Comparison of ENCODE assay signal across 8 cellular contexts in genomic region chr6:53543341-53544010, GRCh38. TPM values are rescaled to one million over a fixed set of nuclear protein-coding genes. Genes with fewer than 3 reads are reported as not detected.
DNase-seq lines count a peak whose midpoint lies in the region; ATAC-seq, FAIRE-seq and TF ChIP-seq lines count a peak whose summit lies in the region.

No MANE protein-coding gene starts in this region.

- H3K27ac ChIP-seq in SJSA1 (no peak overlapping the region), gastrocnemius medialis (peak overlapping the region; percentile 92 to 98 (median 96))

- peaks cover 6% of the 10 kb centered on the region for H3K27me3 ChIP-seq in H7 (ENCODE audit: control insufficient read depth, insufficient read depth, low read length)
- H3K27me3 ChIP-seq in SJSA1 (replicated peaks) = no peaks in the 10 kb centered on the region
- no peaks in the 10 kb centered on the region for H3K27me3 ChIP-seq in gastrocnemius medialis

- intact Hi-C loops in gastrocnemius medialis (cut with DNase I; ENCODE audit: low total_unique reads) = loop anchor here (1.0 to 2.0 kb wide), 4 partner anchors 51 to 183 kb away; no protein-coding TSS in a partner anchor
- intact Hi-C loops in left colon (cut with DNase I, micrococcal nuclease) = loop anchor here in 1 of 2 donors (2.0 kb wide), 1 partner anchor 107 kb away; no protein-coding TSS in a partner anchor

- no peak for TF ChIP-seq CTCF in fibroblast of mammary gland (conservative IDR thresholded peaks at IDR 0.05; ENCODE audit: control insufficient read depth, insufficient read depth, low read depth, low read length)
- no peak for TF ChIP-seq CTCF in gastrocnemius medialis (IDR thresholded peaks at IDR 0.05 in 4 of 5, conservative IDR thresholded peaks at IDR 0.05 in 1 of 5)

- no peak for TF ChIP-seq POLR2A in gastrocnemius medialis (IDR thresholded peaks at IDR 0.05)

- no peak for ATAC-seq in gastrocnemius medialis
- ATAC-seq in GM19324 (IDR thresholded peaks at IDR 0.05; ENCODE audit: low FRiP score, unreplicated experiment) = no peak
- ATAC-seq in HG03039 (IDR thresholded peaks at IDR 0.05; ENCODE audit: unreplicated experiment) = no peak
- no peak for ATAC-seq in left colon

- no peaks in the 10 kb centered on the region; the same call in 1 of the 2 replicates for H3K36me3 ChIP-seq in H7 (replicated peaks; ENCODE audit: control insufficient read depth, insufficient read depth, low read length)
- H3K36me3 ChIP-seq in SJSA1 = peaks cover 18% of the 10 kb centered on the region
- no peaks in the 10 kb centered on the region for H3K36me3 ChIP-seq in gastrocnemius medialis

- H3K4me1 ChIP-seq in SJSA1 (replicated peaks) (peaks cover 53% of the 10 kb centered on the region), gastrocnemius medialis (peaks cover 53 to 55% of the 10 kb centered on the region in 2 donors)

- H3K9me3 ChIP-seq in SJSA1 (replicated peaks) = no peaks in the 10 kb centered on the region
- no peaks in the 10 kb centered on the region for H3K9me3 ChIP-seq in gastrocnemius medialis

- DNase-seq in H7 = no peak
- DNase-seq in SJSA1 (ENCODE audit: low read depth in 1 of 2, low spot score in 2 of 2) = peak in 1 of 2 experiments; percentile 28
- DNase-seq in fibroblast of mammary gland (ENCODE audit: low read depth) = no peak
- no peak for DNase-seq in gastrocnemius medialis
- no peak for DNase-seq in RCC 7860 (ENCODE audit: low spot score)
- no peak for DNase-seq in left colon

- peak overlapping the region; percentile 90 for H3K4me3 ChIP-seq in H7 (ENCODE audit: insufficient read depth, low read depth, low read length)
- H3K4me3 ChIP-seq in SJSA1 = peak overlapping the region; percentile 92
- peak overlapping the region; percentile 65 for H3K4me3 ChIP-seq in fibroblast of mammary gland (ENCODE audit: control insufficient read depth, low read depth, low read length)
- H3K4me3 ChIP-seq in gastrocnemius medialis = peak overlapping the region; percentile 67 to 98 (median 81)

- FAIRE-seq in RCC 7860 (lab: Jason Lieb, UNC) = no peak

- in situ Hi-C loops in gastrocnemius medialis (cut with MboI; ENCODE audit: low sequenced_read_pairs in 4 of 4) = loop anchor here in 2 of 4 donors (10.0 kb wide), 2 partner anchors 111 to 549 kb away; partner anchors contain the start of gene GSTA4 (in 1 of the 2)

RNA-seq across cellular contexts. Expression of gene GCLC, which starts 1.4 kb away (rescaled TPM):
- 37.4 and 39.8 TPM in 2 replicates for total RNA-seq in H7 (2014; rRNA removed; shearing (Covaris generic))
- 23.0 and 25.8 TPM in 2 replicates for total RNA-seq in SJSA1 (2014; rRNA removed; shearing (Covaris generic))
- total RNA-seq in gastrocnemius medialis (10 to 100 TPM; 16.4 to 29.0 (median 20.5) TPM), left colon (10 to 100 TPM; 37.1 to 47.5 TPM)
